8 cellular contexts compared by ENCODE assay signal in the genomic region with DNA sequence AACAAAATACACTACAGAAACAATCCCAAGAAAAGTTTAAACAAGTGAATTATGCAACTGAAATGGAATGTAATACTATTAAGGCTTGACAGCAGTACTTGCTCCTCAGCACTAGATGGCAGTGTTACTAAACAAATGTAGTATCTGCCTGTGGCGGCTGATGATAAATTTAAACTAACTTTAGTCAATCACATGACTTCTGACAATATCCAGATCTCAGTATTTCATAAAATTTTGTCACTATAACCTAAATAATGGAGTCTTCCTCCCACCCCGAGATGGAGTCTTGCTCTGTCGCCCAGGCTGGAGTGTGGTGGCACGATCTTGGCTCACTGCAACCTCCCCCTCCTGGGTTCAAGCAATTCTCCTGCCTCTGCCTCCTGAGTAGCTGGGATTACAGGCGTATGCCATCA. TPM values are rescaled to one million over a fixed set of nuclear protein-coding genes. Genes with fewer than 3 reads are reported as not detected.
DNase-seq lines count a peak whose midpoint lies in the region; ATAC-seq and TF ChIP-seq lines count a peak whose summit lies in the region.
"Not testable (repeated sequence)": the region's sequence is repeated elsewhere in the genome, so short reads cannot be mapped to it uniquely, and the experiment has no call there.

No MANE protein-coding gene starts in this region.

- H3K4me3 Mint-ChIP-seq in Calu3 (ENCODE audit: low read depth, unreplicated experiment); mesothelial cell of epicardium: not testable (repeated sequence)

- H3K36me3 Mint-ChIP-seq in Calu3 (ENCODE audit: insufficient read depth, unreplicated experiment) (peaks cover 21% of the 10 kb centered on the region), mesothelial cell of epicardium (peaks cover 17% of the 10 kb centered on the region)

- not testable (repeated sequence) for H3K9me3 Mint-ChIP-seq in Calu3 (ENCODE audit: low read depth, unreplicated experiment); mesothelial cell of epicardium

- not testable (repeated sequence) for H3K36me3 ChIP-seq in H7 (replicated peaks; ENCODE audit: control insufficient read depth, insufficient read depth, low read length)

- not testable (repeated sequence) for BruUV-seq in Calu3 (replicated peaks; lab: Mats Ljungman, UMichigan)

- H3K27me3 ChIP-seq in H7 (ENCODE audit: control insufficient read depth, insufficient read depth, low read length), result not testable (repeated sequence)

- not testable (repeated sequence) for H3K4me1 Mint-ChIP-seq in Calu3 (ENCODE audit: low read depth, unreplicated experiment); mesothelial cell of epicardium

- ATAC-seq in stimulated activated naive CD8-positive, alpha-beta T cell treated with anti-CD3 and anti-CD28 coated beads, Interleukin-15, Interleukin-2, amounts not matched to agents 100 U/mL and 50 U/mL, for 24 hours, result peak; percentile 43

- H3K27me3 Mint-ChIP-seq in Calu3 (ENCODE audit: unreplicated experiment); mesothelial cell of epicardium (ENCODE audit: low read depth): not testable (repeated sequence)

- not testable (repeated sequence) for H3K4me3 ChIP-seq in H7 (ENCODE audit: insufficient read depth, low read depth, low read length); foreskin fibroblast (ENCODE audit: low read depth in 1 of 2, low read length in 2 of 2)

- intact Hi-C loops in Calu3 (cut with micrococcal nuclease; ENCODE audit: unreplicated experiment), result loop anchor here (2.0 to 10.0 kb wide), 2 partner anchors 235 to 411 kb away; no protein-coding TSS in a partner anchor

- CTCF ChIA-PET in Calu3 (lab: Charles Lee), result not testable (repeated sequence)

- not testable (repeated sequence) for H3K27ac Mint-ChIP-seq in Calu3 (ENCODE audit: unreplicated experiment)
- H3K27ac Mint-ChIP-seq in mesothelial cell of epicardium, result peak overlapping the region; percentile 74

- not testable (repeated sequence) for DNase-seq in Calu3; mesothelial cell of epicardium (ENCODE audit: low spot score in 2 of 2, unreplicated experiment in 2 of 2); stimulated activated naive CD8-positive, alpha-beta T cell treated with anti-CD3 and anti-CD28 coated beads, Interleukin-15, Interleukin-2, amounts not matched to agents 100 U/mL and 50 U/mL, for 24 hours
- DNase-seq in H7 (peak; percentile 53), NCI-H1417 (lab: John Stamatoyannopoulos, UW) (peak in 2 of 3 experiments; percentile 27 to 31), SHP77 (lab: John Stamatoyannopoulos, UW) (peak; percentile 5), astrocyte of the hippocampus (ENCODE audit: low read depth, low spot score) (peak; percentile 63), foreskin fibroblast (peak; percentile 37 to 74)

- TF ChIP-seq CTCF in Calu3 (IDR thresholded peaks at IDR 0.05; ENCODE audit: unreplicated experiment) (peak; percentile 37), foreskin fibroblast (IDR thresholded peaks at IDR 0.05; ENCODE audit: low read depth, low read length) (peak; percentile 72), mesothelial cell of epicardium (IDR thresholded peaks at IDR 0.05; ENCODE audit: unreplicated experiment) (peak; percentile 76)

RNA-seq across cellular contexts. Expression of a gene that starts 43.8 kb away (rescaled TPM):
- total RNA-seq in Calu3 (2022) (391 and 446 TPM in 2 replicates), mesothelial cell of epicardium (181 to 185 TPM (median 181 TPM) in 3 replicates)
- total RNA-seq in H7 (2014; rRNA removed; shearing (Covaris generic)), result 1,918 and 2,169 TPM in 2 replicates

RNA-seq across cellular contexts. Expression of a gene that starts 47.7 kb away (rescaled TPM):
- total RNA-seq in Calu3 (2022), result 27.4 and 27.8 TPM in 2 replicates
- 12.9 and 15.9 TPM in 2 replicates for total RNA-seq in H7 (2014; rRNA removed; shearing (Covaris generic))
- 35.4 to 38.8 TPM (median 38.8 TPM) in 3 replicates for total RNA-seq in mesothelial cell of epicardium
